Comparison of ENCODE assay signal across 19 cellular contexts in the genomic region with DNA sequence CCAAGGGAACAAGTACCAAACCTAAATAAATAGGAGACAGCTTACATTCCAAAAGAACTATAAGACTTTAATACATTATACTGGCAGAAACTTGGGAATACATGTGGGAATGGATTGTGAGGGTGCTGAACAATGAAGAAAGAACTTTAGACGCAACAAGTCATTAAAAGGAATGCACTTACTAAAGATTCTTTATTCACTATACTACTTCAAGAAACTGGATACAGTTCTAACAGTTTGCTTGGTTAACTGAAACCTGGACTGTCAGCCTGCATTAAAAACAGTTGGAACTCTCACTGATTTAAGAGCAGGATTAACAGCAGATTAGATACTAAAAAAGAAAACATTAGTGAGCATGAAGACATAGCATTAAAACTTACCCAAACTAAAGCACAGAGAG. TPM values are rescaled to one million over a fixed set of nuclear protein-coding genes. Genes with fewer than 3 reads are reported as not detected.
DNase-seq lines count a peak whose midpoint lies in the region; ATAC-seq and TF ChIP-seq lines count a peak whose summit lies in the region.
"Had no signal": no experiment of that assay in that cellular context is flagged by ENCODE, and none has a peak within 500 bp of the region (broad histone marks: within the 10 kb centered on the region; RNA-seq: fewer than 3 reads in every experiment).

No MANE protein-coding gene starts in this region.

- POLR2A ChIA-PET in HCT116 (lab: Charles Lee) = no interaction called here

- H3K36me3 ChIP-seq in HCT116 (ENCODE audit: control insufficient read depth in 1 of 2, insufficient read depth in 2 of 2, low read length in 2 of 2) (no peaks in the 10 kb centered on the region), skeletal muscle satellite cell (ENCODE audit: insufficient read depth, low read length) (no peaks in the 10 kb centered on the region), prostate gland (no peaks in the 10 kb centered on the region)
- H3K36me3 ChIP-seq: esophagus squamous epithelium had no signal

- RAD21 ChIA-PET in HCT116 (lab: Charles Lee; ENCODE audit: low non-redundant PET in 1 of 2, low total read pairs in 2 of 2, uncharacterized antibody in 2 of 2, unreplicated experiment in 2 of 2) = no interaction called here

- H3K27ac Mint-ChIP-seq in stimulated activated naive CD8-positive, alpha-beta T cell treated with anti-CD3 and anti-CD28 coated beads, Interleukin-15, amount 100 ng/mL, for 72 hours = no peak overlapping the region
- H3K27ac Mint-ChIP-seq: activated CD8-positive, alpha-beta T cell treated with anti-CD3 and anti-CD28 coated beads, Interleukin-2, amount 10 ng/mL, durations not matched to agents 7 days and 5 days; activated T-helper 1 cell treated with anti-CD3 and anti-CD28 coated beads, Interleukin-12 subunit alpha, Interleukin-12 subunit beta, Interleukin-2, Interleukin-4 antibody, amounts not matched to agents 30 ng/mL and 10 ng/mL and 1 ng/mL, durations not matched to agents 14 hours and 24 hours and 36 hours; stimulated activated naive CD8-positive, alpha-beta T cell treated with anti-CD3 and anti-CD28 coated beads, Interleukin-15, Interleukin-2, amounts not matched to agents 100 ng/mL and 50 ng/mL, for 24 hours had no signal

- no peak for TF ChIP-seq CTCF in HCT116 (IDR thresholded peaks at IDR 0.05 in 2 of 3, conservative IDR thresholded peaks at IDR 0.05 in 1 of 3; ENCODE audit: borderline replicate concordance in 1 of 3, insufficient read depth in 1 of 3, low read depth in 2 of 3, low read length in 2 of 3)
- TF ChIP-seq CTCF in foreskin keratinocyte (conservative IDR thresholded peaks at IDR 0.05) = no peak
- no peak for TF ChIP-seq CTCF in prostate gland (IDR thresholded peaks at IDR 0.05)

- H3K27me3 ChIP-seq in HCT116 (ENCODE audit: insufficient read depth, low read length) (no peaks in the 10 kb centered on the region), foreskin keratinocyte (no peaks in the 10 kb centered on the region), skeletal muscle satellite cell (ENCODE audit: control insufficient read depth, insufficient read depth, low read length) (no peaks in the 10 kb centered on the region), prostate gland (replicated peaks; ENCODE audit: insufficient read depth) (no peaks in the 10 kb centered on the region)
- H3K27me3 ChIP-seq: esophagus squamous epithelium had no signal

- H3K4me3 Mint-ChIP-seq in stimulated activated naive CD8-positive, alpha-beta T cell treated with anti-CD3 and anti-CD28 coated beads, Interleukin-15, amount 100 ng/mL, for 72 hours = no peak overlapping the region
- H3K4me3 Mint-ChIP-seq: activated CD8-positive, alpha-beta T cell treated with anti-CD3 and anti-CD28 coated beads, Interleukin-2, amount 10 ng/mL, durations not matched to agents 7 days and 5 days; activated T-helper 1 cell treated with anti-CD3 and anti-CD28 coated beads, Interleukin-12 subunit alpha, Interleukin-12 subunit beta, Interleukin-2, Interleukin-4 antibody, amounts not matched to agents 30 ng/mL and 10 ng/mL and 1 ng/mL, durations not matched to agents 14 hours and 24 hours and 36 hours; CD14-positive monocyte; stimulated activated naive CD8-positive, alpha-beta T cell treated with anti-CD3 and anti-CD28 coated beads, Interleukin-15, Interleukin-2, amounts not matched to agents 100 ng/mL and 50 ng/mL, for 24 hours had no signal

- H3K9me2 ChIP-seq in HCT116 (ENCODE audit: insufficient read depth) = no peaks in the 10 kb centered on the region

- no peaks in the 10 kb centered on the region for H3K27me3 Mint-ChIP-seq in stimulated activated naive CD8-positive, alpha-beta T cell treated with anti-CD3 and anti-CD28 coated beads, Interleukin-15, amount 100 ng/mL, for 72 hours
- H3K27me3 Mint-ChIP-seq: stimulated activated naive CD8-positive, alpha-beta T cell treated with anti-CD3 and anti-CD28 coated beads, Interleukin-15, Interleukin-2, amounts not matched to agents 100 ng/mL and 50 ng/mL, for 24 hours had no signal

- ATAC-seq in HCT116 (no peak), foreskin keratinocyte (peak; percentile 33), HG03460 (IDR thresholded peaks at IDR 0.05; ENCODE audit: unreplicated experiment) (no peak), HG02763 (IDR thresholded peaks at IDR 0.05; ENCODE audit: unreplicated experiment) (no peak)
- no peak for ATAC-seq in stimulated activated naive CD8-positive, alpha-beta T cell treated with anti-CD3 and anti-CD28 coated beads, Interleukin-15, amount 100 ng/mL, for 72 hours
- ATAC-seq: activated CD8-positive, alpha-beta T cell treated with anti-CD3 and anti-CD28 coated beads, Interleukin-2, amount 10 ng/mL, durations not matched to agents 7 days and 5 days had no signal

- no peak for TF ChIP-seq RAD21 in HCT116 (IDR thresholded peaks at IDR 0.05; ENCODE audit: low read depth)

- H3K4me3 ChIP-seq in HCT116 (replicated peaks in 1 of 2; ENCODE audit: low read depth in 1 of 2, low read length in 2 of 2) (no peak overlapping the region), skeletal muscle satellite cell (ENCODE audit: low read length) (peak overlapping the region; percentile 33), prostate gland (no peak overlapping the region)
- H3K4me3 ChIP-seq: coronary artery, lung had no signal

- WGBS in prostate gland = 67% methylated on average over 1 of the region's 1 CpG

- H2AFZ ChIP-seq in HCT116 (ENCODE audit: low read depth, low read length, poor library complexity, severe bottlenecking) = no peak overlapping the region

- CTCF ChIA-PET in HCT116 (lab: Charles Lee) = no interaction called here

- intact Hi-C loops in HCT116 (cut with micrococcal nuclease) (no loop called here), prostate gland (cut with DNase I) (no loop called here)

- BruUV-seq in HCT116 (replicated peaks; lab: Mats Ljungman, UMichigan) = no TSS peak

- peaks cover 20% of the 10 kb centered on the region; the same call in 1 of the 2 replicates for H4K20me1 ChIP-seq in HCT116 (ENCODE audit: insufficient read depth)

- no peak for TF ChIP-seq POLR2A in HCT116 (IDR thresholded peaks at IDR 0.05; ENCODE audit: borderline replicate concordance, extremely low read depth, insufficient read depth, insufficient read length)
- no peak for TF ChIP-seq POLR2A in prostate gland (IDR thresholded peaks at IDR 0.05)

- DNase-seq in HCT116 (ENCODE audit: low read depth, low spot score) (no peak), amniotic epithelial cell (ENCODE audit: low read depth) (peak; percentile 71), foreskin keratinocyte (peak in 1 of 2 donors; percentile 34), prostate gland (ENCODE audit: low spot score) (no peak)
- no peak for DNase-seq in stimulated activated naive CD8-positive, alpha-beta T cell treated with anti-CD3 and anti-CD28 coated beads, Interleukin-15, amount 100 ng/mL, for 72 hours
- DNase-seq: activated CD8-positive, alpha-beta T cell treated with anti-CD3 and anti-CD28 coated beads, Interleukin-2, amount 10 ng/mL, durations not matched to agents 7 days and 5 days; amygdala; DND-41; esophagus squamous epithelium; KG1; NCI-H2227 treated with DMSO at 0.1 percent for 48 hours had no signal

- H3K4me2 ChIP-seq in HCT116 (ENCODE audit: low read length) (peak overlapping the region; percentile 6; the same call in 1 of the 2 replicates), skeletal muscle satellite cell (ENCODE audit: low read length) (peak overlapping the region; percentile 36)

- H3K9me3 Mint-ChIP-seq in stimulated activated naive CD8-positive, alpha-beta T cell treated with anti-CD3 and anti-CD28 coated beads, Interleukin-15, amount 100 ng/mL, for 72 hours = no peaks in the 10 kb centered on the region
- H3K9me3 Mint-ChIP-seq: activated T-helper 1 cell treated with anti-CD3 and anti-CD28 coated beads, Interleukin-12 subunit alpha, Interleukin-12 subunit beta, Interleukin-2, Interleukin-4 antibody, amounts not matched to agents 30 ng/mL and 10 ng/mL and 1 ng/mL, durations not matched to agents 14 hours and 24 hours and 36 hours; stimulated activated naive CD8-positive, alpha-beta T cell treated with anti-CD3 and anti-CD28 coated beads, Interleukin-15, Interleukin-2, amounts not matched to agents 100 ng/mL and 50 ng/mL, for 24 hours had no signal

- H3K4me1 ChIP-seq in HCT116 (ENCODE audit: control insufficient read depth in 1 of 2, insufficient read depth in 2 of 2, low read length in 2 of 2) = peaks cover 6 to 30% of the 10 kb centered on the region in 2 experiments
- peaks cover 52% of the 10 kb centered on the region for H3K4me1 ChIP-seq in foreskin keratinocyte
- H3K4me1 ChIP-seq in skeletal muscle satellite cell (ENCODE audit: control insufficient read depth, insufficient read depth, low read length) = peaks cover 50% of the 10 kb centered on the region
- H3K4me1 ChIP-seq in prostate gland (replicated peaks) = no peaks in the 10 kb centered on the region

- H3K9ac ChIP-seq in HCT116 (ENCODE audit: low read length) = no peak overlapping the region
- peak overlapping the region; percentile 9 for H3K9ac ChIP-seq in skeletal muscle satellite cell (ENCODE audit: low read depth, low read length)

- H3K27ac ChIP-seq in HCT116 (ENCODE audit: low read depth, low read length) (no peak overlapping the region), foreskin keratinocyte (peak overlapping the region; percentile 49), prostate gland (no peak overlapping the region)
- H3K27ac ChIP-seq: coronary artery had no signal

- peaks cover 75% of the 10 kb centered on the region for H3K4me1 Mint-ChIP-seq in stimulated activated naive CD8-positive, alpha-beta T cell treated with anti-CD3 and anti-CD28 coated beads, Interleukin-15, amount 100 ng/mL, for 72 hours

- peaks cover 95% of the 10 kb centered on the region for H3K79me2 ChIP-seq in HCT116 (ENCODE audit: insufficient read depth, low read length)

- no peaks in the 10 kb centered on the region for H3K9me3 ChIP-seq in HCT116 (ENCODE audit: control insufficient read depth in 1 of 2, insufficient read depth in 1 of 2, low read depth in 1 of 2, low read length in 2 of 2)
- no peaks in the 10 kb centered on the region for H3K9me3 ChIP-seq in skeletal muscle satellite cell (replicated peaks; ENCODE audit: low read length)
- no peaks in the 10 kb centered on the region for H3K9me3 ChIP-seq in prostate gland
- H3K9me3 ChIP-seq: esophagus squamous epithelium had no signal

TF ChIP-seq in HCT116, 20 proteins besides CTCF, POLR2A, EP300 and RAD21 (continues in another document):
- TF ChIP-seq JUND (IDR thresholded peaks at IDR 0.05) (no peak), SRF (IDR thresholded peaks at IDR 0.05; ENCODE audit: low read depth) (no peak), ZFX (IDR thresholded peaks at IDR 0.05) (no peak), SP1 (IDR thresholded peaks at IDR 0.05; ENCODE audit: low read depth) (no peak), EZH2 (IDR thresholded peaks at IDR 0.05) (no peak)
- TF ChIP-seq, protein P1, sequence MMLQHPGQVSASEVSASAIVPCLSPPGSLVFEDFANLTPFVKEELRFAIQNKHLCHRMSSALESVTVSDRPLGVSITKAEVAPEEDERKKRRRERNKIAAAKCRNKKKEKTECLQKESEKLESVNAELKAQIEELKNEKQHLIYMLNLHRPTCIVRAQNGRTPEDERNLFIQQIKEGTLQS (IDR thresholded peaks at IDR 0.05) = no peak

RNA-seq across cellular contexts. Expression of a gene that starts 12.0 kb away (rescaled TPM):
- 67.5 TPM for total RNA-seq in HCT116 (2021; ENCODE audit: unreplicated experiment)
- polyA plus RNA-seq in HCT116 (2012) = 15.7 and 16.0 TPM in 2 replicates
- 33.2 and 36.4 TPM in 2 replicates for total RNA-seq in foreskin keratinocyte
- 6.9 and 7.2 TPM in 2 replicates for polyA plus RNA-seq in foreskin keratinocyte
- total RNA-seq in skeletal muscle satellite cell (2012; rRNA removed) = 21.8 and 27.9 TPM in 2 replicates
- total RNA-seq in prostate gland = 10 to 100 TPM; 23.7 to 38.1 TPM
